Comparison of ENCODE assay signal across 25 cellular contexts in the genomic region with DNA sequence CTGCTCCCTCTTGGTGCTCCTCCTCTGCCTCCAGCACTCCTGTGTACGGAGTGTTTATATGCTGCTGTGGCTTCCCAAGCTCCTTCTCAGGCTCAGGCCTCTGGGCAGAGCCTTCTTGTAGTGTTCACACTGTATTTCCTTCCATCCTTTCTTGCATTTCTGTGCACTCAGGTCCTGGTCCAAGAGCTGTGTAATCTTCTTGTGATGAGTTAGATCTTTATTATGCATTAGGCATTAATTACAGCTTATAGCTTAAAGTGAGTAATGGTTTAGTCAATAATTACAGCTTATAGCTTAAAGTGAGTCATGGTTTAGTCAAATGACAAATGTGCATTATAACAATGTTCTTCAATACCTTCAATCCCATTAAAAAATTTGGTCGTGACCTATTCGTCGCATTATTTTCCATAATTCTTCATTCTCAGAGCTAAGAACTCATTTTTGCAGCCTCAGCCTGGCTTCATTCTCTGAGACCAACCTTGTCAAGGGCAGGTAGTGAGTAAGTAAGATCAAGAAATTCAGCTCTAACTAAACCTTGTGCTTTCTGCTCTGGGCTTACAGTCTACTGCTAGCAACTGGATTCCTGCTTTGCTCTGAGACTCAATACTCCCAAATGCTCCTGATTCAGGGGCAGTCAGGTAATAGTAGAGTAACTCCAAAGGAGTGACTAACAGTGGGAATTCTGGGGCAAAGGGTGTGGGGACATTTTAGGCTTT.
DNase-seq lines count a peak whose midpoint lies in the region; ATAC-seq and TF ChIP-seq lines count a peak whose summit lies in the region.
"Had no signal": no experiment of that assay in that cellular context is flagged by ENCODE, and none has a peak within 500 bp of the region (broad histone marks: within the 10 kb centered on the region; RNA-seq: fewer than 3 reads in every experiment).

No MANE protein-coding gene starts in this region.

- intact Hi-C loops in activated T-helper 2 cell treated with anti-CD3 and anti-CD28 coated beads, Interferon-gamma antibody, Interleukin-2, Interleukin-4, amounts not matched to agents 10 μg/mL and 5 μg/mL and 100 μg/mL, durations not matched to agents 14 hours and 24 hours and 36 hours (cut with micrococcal nuclease), result no loop called here

- no peaks in the 10 kb centered on the region for H3K9me3 ChIP-seq in adipocyte (ENCODE audit: control insufficient read depth, low read length)
- H3K9me3 ChIP-seq: adrenal gland, esophagus muscularis mucosa, SK-N-SH had no signal

- H3K4me3 ChIP-seq in adipocyte (ENCODE audit: low read length) (peak overlapping the region; percentile 39), fibroblast of mammary gland (ENCODE audit: control insufficient read depth, low read depth, low read length) (no peak overlapping the region)
- H3K4me3 ChIP-seq: adrenal gland, esophagus muscularis mucosa had no signal

- no peak overlapping the region for H3K4me3 Mint-ChIP-seq in activated T-helper 2 cell treated with anti-CD3 and anti-CD28 coated beads, Interferon-gamma antibody, Interleukin-2, Interleukin-4, amounts not matched to agents 10 μg/mL and 5 μg/mL and 100 μg/mL, durations not matched to agents 14 hours and 24 hours and 36 hours (ENCODE audit: low read depth)
- H3K4me3 Mint-ChIP-seq: activated T-cell treated with anti-CD3 and anti-CD28 coated beads, Interleukin-2, amount 50 U/mL, for 24 hours; CD4-positive, alpha-beta memory T cell; neural crest cell had no signal

- H3K36me3 ChIP-seq in adipocyte (ENCODE audit: control insufficient read depth, insufficient read depth, low read length, severe bottlenecking), result no peaks in the 10 kb centered on the region
- H3K36me3 ChIP-seq: adrenal gland, esophagus muscularis mucosa had no signal

- H3K9me3 Mint-ChIP-seq in activated T-helper 2 cell treated with anti-CD3 and anti-CD28 coated beads, Interferon-gamma antibody, Interleukin-2, Interleukin-4, amounts not matched to agents 10 μg/mL and 5 μg/mL and 100 μg/mL, durations not matched to agents 14 hours and 24 hours and 36 hours, result no peaks in the 10 kb centered on the region
- H3K9me3 Mint-ChIP-seq: neural crest cell had no signal

- peaks cover 28% of the 10 kb centered on the region for H3K4me1 ChIP-seq in adipocyte (ENCODE audit: control insufficient read depth, insufficient read depth, low read length)
- H3K4me1 ChIP-seq: adrenal gland had no signal

- H3K9ac ChIP-seq in adipocyte (ENCODE audit: low read length), result no peak overlapping the region
- H3K9ac ChIP-seq: SK-N-SH had no signal

- no peak overlapping the region for H3K27ac Mint-ChIP-seq in activated T-helper 2 cell treated with anti-CD3 and anti-CD28 coated beads, Interferon-gamma antibody, Interleukin-2, Interleukin-4, amounts not matched to agents 10 μg/mL and 5 μg/mL and 100 μg/mL, durations not matched to agents 14 hours and 24 hours and 36 hours
- H3K27ac Mint-ChIP-seq: activated T-cell treated with anti-CD3 and anti-CD28 coated beads, Interleukin-2, amount 50 U/mL, for 24 hours; CD4-positive, alpha-beta memory T cell had no signal

- no peak for TF ChIP-seq CTCF in fibroblast of mammary gland (conservative IDR thresholded peaks at IDR 0.05; ENCODE audit: control insufficient read depth, insufficient read depth, low read depth, low read length)

- no peaks in the 10 kb centered on the region for H3K4me1 Mint-ChIP-seq in activated T-helper 2 cell treated with anti-CD3 and anti-CD28 coated beads, Interferon-gamma antibody, Interleukin-2, Interleukin-4, amounts not matched to agents 10 μg/mL and 5 μg/mL and 100 μg/mL, durations not matched to agents 14 hours and 24 hours and 36 hours (ENCODE audit: low read depth)
- H3K4me1 Mint-ChIP-seq: CD4-positive, alpha-beta memory T cell had no signal

- ATAC-seq in HG02588 (IDR thresholded peaks at IDR 0.05; ENCODE audit: unreplicated experiment), result no peak

- H3K27me3 Mint-ChIP-seq in activated T-helper 2 cell treated with anti-CD3 and anti-CD28 coated beads, Interferon-gamma antibody, Interleukin-2, Interleukin-4, amounts not matched to agents 10 μg/mL and 5 μg/mL and 100 μg/mL, durations not matched to agents 14 hours and 24 hours and 36 hours (ENCODE audit: low read depth), result no peaks in the 10 kb centered on the region

- no peaks in the 10 kb centered on the region for H3K27me3 ChIP-seq in adipocyte (replicated peaks; ENCODE audit: control insufficient read depth, insufficient read depth, low read length)
- H3K27me3 ChIP-seq: adrenal gland, esophagus muscularis mucosa had no signal

- DNase-seq in NCI-H82 (lab: John Stamatoyannopoulos, UW) (peak; percentile 66), NCI-H82 treated with DMSO at 0.1 percent for 48 hours (lab: John Stamatoyannopoulos, UW; ENCODE audit: unreplicated experiment) (no peak), adipocyte (ENCODE audit: low read depth) (no peak), fibroblast of mammary gland (ENCODE audit: low read depth) (peak; percentile 53), kidney tubule cell (ENCODE audit: low spot score) (no peak)
- DNase-seq in stimulated activated CD4-positive, alpha-beta T cell treated with anti-CD3 and anti-CD28 coated beads, Interleukin-2, amount 100 ng/mL, for 48 hours, result no peak
- no peak for DNase-seq in activated T-helper 2 cell treated with anti-CD3 and anti-CD28 coated beads, Interferon-gamma antibody, Interleukin-2, Interleukin-4, amounts not matched to agents 10 μg/mL and 5 μg/mL and 100 μg/mL, durations not matched to agents 14 hours and 24 hours and 36 hours (ENCODE audit: low spot score)
- DNase-seq: activated CD4-positive, alpha-beta T cell treated with anti-CD3 and anti-CD28 coated beads for 4 hours; activated CD8-positive, alpha-beta memory T cell treated with anti-CD3 and anti-CD28 coated beads for 24 hours; activated T-cell treated with anti-CD3 and anti-CD28 coated beads, Interleukin-2, amount 50 U/mL, for 24 hours; adrenal gland; AML-193; CD4-positive, alpha-beta memory T cell; DMS 273 treated with DMSO at 0.1 percent for 48 hours; effector CD8-positive, alpha-beta T cell; H7; islet precursor cell; NCI-H1105 treated with DMSO at 0.1 percent for 48 hours; RPMI8226; SK-N-SH; T-helper 2 cell; trophoblast cell had no signal

- no peaks in the 10 kb centered on the region for H3K36me3 Mint-ChIP-seq in activated T-helper 2 cell treated with anti-CD3 and anti-CD28 coated beads, Interferon-gamma antibody, Interleukin-2, Interleukin-4, amounts not matched to agents 10 μg/mL and 5 μg/mL and 100 μg/mL, durations not matched to agents 14 hours and 24 hours and 36 hours (ENCODE audit: low read depth)
- H3K36me3 Mint-ChIP-seq: CD4-positive, alpha-beta memory T cell had no signal

Comparison
In these comparisons a context has a peak if more than half of its experiments do, and no peak if none do; other contexts are left out.
1. DNase-seq: peak in NCI-H82 (single experiment) and fibroblast of mammary gland (single experiment); none in NCI-H82 treated with DMSO at 0.1 percent for 48 hours (single experiment), adipocyte (single experiment), kidney tubule cell (single experiment), stimulated activated CD4-positive, alpha-beta T cell treated with anti-CD3 and anti-CD28 coated beads, Interleukin-2, amount 100 ng/mL, for 48 hours (0 of 2) and activated T-helper 2 cell treated with anti-CD3 and anti-CD28 coated beads, Interferon-gamma antibody, Interleukin-2, Interleukin-4, amounts not matched to agents 10 μg/mL and 5 μg/mL and 100 μg/mL, durations not matched to agents 14 hours and 24 hours and 36 hours (single experiment).